Comparison of ENCODE assay signal across 12 cellular contexts in the genomic region with DNA sequence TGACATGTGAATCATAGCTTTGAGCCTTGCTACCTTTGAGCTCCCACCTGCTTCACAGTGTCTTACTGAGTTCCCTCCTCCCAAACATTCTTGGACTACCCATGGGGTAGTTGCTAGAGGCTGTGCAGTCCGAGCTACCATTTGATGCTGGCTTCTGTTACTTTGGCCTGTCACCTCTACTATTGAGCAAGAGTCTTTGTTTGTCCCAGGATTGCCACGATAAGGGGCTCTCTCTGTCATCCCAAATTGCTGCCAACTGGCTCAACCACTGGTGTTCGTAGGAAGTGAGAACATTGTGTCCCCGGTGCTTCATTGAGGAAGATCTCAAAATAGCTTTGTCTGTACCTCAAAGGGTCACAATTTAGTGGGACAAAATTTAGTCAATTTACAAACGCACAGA.
"Had no signal": no experiment of that assay in that cellular context is flagged by ENCODE, and none has a peak within 500 bp of the region (broad histone marks: within the 10 kb centered on the region; RNA-seq: fewer than 3 reads in every experiment).

No MANE protein-coding gene starts in this region.

- H3K4me1 Mint-ChIP-seq: natural killer cell had no signal

- H3K9me3 ChIP-seq: testis, uterus had no signal

- H3K27ac Mint-ChIP-seq: activated CD4-positive, alpha-beta T cell treated with anti-CD3 and anti-CD28 coated beads, Interleukin-2, amount 10 ng/mL, durations not matched to agents 7 days and 5 days; activated naive CD8-positive, alpha-beta T cell; natural killer cell; stimulated activated naive CD8-positive, alpha-beta T cell treated with anti-CD3 and anti-CD28 coated beads, Interleukin-15, amount 100 ng/mL, for 72 hours had no signal

- H3K36me3 Mint-ChIP-seq: activated naive CD8-positive, alpha-beta T cell; natural killer cell had no signal

- H3K36me3 ChIP-seq: uterus had no signal

- H3K27me3 ChIP-seq: testis, uterus had no signal

- H3K9me3 Mint-ChIP-seq: activated CD4-positive, alpha-beta T cell treated with anti-CD3 and anti-CD28 coated beads, Interleukin-2, amount 10 ng/mL, durations not matched to agents 7 days and 5 days; natural killer cell; stimulated activated naive CD8-positive, alpha-beta T cell treated with anti-CD3 and anti-CD28 coated beads, Interleukin-15, amount 100 ng/mL, for 72 hours had no signal

- ATAC-seq: natural killer cell; stimulated activated naive CD8-positive, alpha-beta T cell treated with anti-CD3 and anti-CD28 coated beads, Interleukin-15, amount 100 ng/mL, for 72 hours had no signal

- FAIRE-seq: islet of Langerhans had no signal

- H3K4me3 Mint-ChIP-seq: activated CD4-positive, alpha-beta T cell treated with anti-CD3 and anti-CD28 coated beads, Interleukin-2, amount 10 ng/mL, durations not matched to agents 7 days and 5 days; activated naive CD8-positive, alpha-beta T cell; natural killer cell; stimulated activated naive CD8-positive, alpha-beta T cell treated with anti-CD3 and anti-CD28 coated beads, Interleukin-15, amount 100 ng/mL, for 72 hours had no signal

- H3K4me1 ChIP-seq: testis, uterus had no signal

- H3K4me3 ChIP-seq: testis, uterus had no signal

- DNase-seq: activated CD4-positive, alpha-beta T cell treated with anti-CD3 and anti-CD28 coated beads, Interleukin-2, amount 10 ng/mL, durations not matched to agents 7 days and 5 days; activated CD8-positive, alpha-beta memory T cell treated with anti-CD3 and anti-CD28 coated beads for 24 hours; activated gamma-delta T cell treated with Interleukin-2 at 50 U/mL for 16 hours; foreskin melanocyte; mesenchymal stem cell; natural killer cell; stimulated activated naive CD8-positive, alpha-beta T cell treated with anti-CD3 and anti-CD28 coated beads, Interleukin-15, amount 100 ng/mL, for 72 hours; testis; uterus had no signal

- H3K27ac ChIP-seq: epithelial cell of prostate, testis, uterus had no signal
